In genomic region chr2:165193178-165193777, GRCh38 we compare ENCODE assay signal across 9 cellular contexts. TPM values are rescaled to one million over a fixed set of nuclear protein-coding genes. Genes with fewer than 3 reads are reported as not detected.
A peak's percentile ranks its signal among the peaks of the same experiment; 100 is the strongest.
DNase-seq lines count a peak whose midpoint lies in the region; ATAC-seq and TF ChIP-seq lines count a peak whose summit lies in the region.
"Had no signal": no experiment of that assay in that cellular context is flagged by ENCODE, and none has a peak within 500 bp of the region (broad histone marks: within the 10 kb centered on the region; RNA-seq: fewer than 3 reads in every experiment).

No MANE protein-coding gene starts in this region.

- H3K9me3 Mint-ChIP-seq in stimulated activated effector memory CD8-positive, alpha-beta T cell treated with anti-CD3 and anti-CD28 coated beads, Interleukin-12 subunit alpha, Interleukin-12 subunit beta, amount 100 ng/mL, for 72 hours = peaks cover 2% of the 10 kb centered on the region

- H3K4me3 Mint-ChIP-seq in T-helper 17 cell = no peak overlapping the region
- H3K4me3 Mint-ChIP-seq in stimulated activated effector memory CD8-positive, alpha-beta T cell treated with anti-CD3 and anti-CD28 coated beads, Interleukin-12 subunit alpha, Interleukin-12 subunit beta, amount 100 ng/mL, for 72 hours = no peak overlapping the region

- no peaks in the 10 kb centered on the region for H3K9me3 ChIP-seq in T-helper 17 cell (ENCODE audit: control insufficient read depth, low read length, poor library complexity, severe bottlenecking)

- no peak overlapping the region for H3K27ac Mint-ChIP-seq in T-helper 17 cell
- H3K27ac Mint-ChIP-seq in stimulated activated effector memory CD8-positive, alpha-beta T cell treated with anti-CD3 and anti-CD28 coated beads, Interleukin-12 subunit alpha, Interleukin-12 subunit beta, amount 100 ng/mL, for 72 hours = no peak overlapping the region

- H3K36me3 Mint-ChIP-seq in T-helper 17 cell (ENCODE audit: low read depth) = no peaks in the 10 kb centered on the region
- no peaks in the 10 kb centered on the region for H3K36me3 Mint-ChIP-seq in stimulated activated effector memory CD8-positive, alpha-beta T cell treated with anti-CD3 and anti-CD28 coated beads, Interleukin-12 subunit alpha, Interleukin-12 subunit beta, amount 100 ng/mL, for 72 hours

- no peaks in the 10 kb centered on the region for H3K4me1 Mint-ChIP-seq in T-helper 17 cell
- no peaks in the 10 kb centered on the region for H3K4me1 Mint-ChIP-seq in stimulated activated effector memory CD8-positive, alpha-beta T cell treated with anti-CD3 and anti-CD28 coated beads, Interleukin-12 subunit alpha, Interleukin-12 subunit beta, amount 100 ng/mL, for 72 hours

- DNase-seq in NCI-H526 treated with DMSO at 0.1 percent for 48 hours (lab: John Stamatoyannopoulos, UW) (peak; percentile 97), T-helper 17 cell (no peak), GOT3 (lab: John Stamatoyannopoulos, UW) (no peak)
- DNase-seq in stimulated activated effector memory CD8-positive, alpha-beta T cell treated with anti-CD3 and anti-CD28 coated beads, Interleukin-12 subunit alpha, Interleukin-12 subunit beta, amount 100 ng/mL, for 72 hours (ENCODE audit: low spot score in 2 of 2) = no peak

- no peaks in the 10 kb centered on the region for H3K27me3 Mint-ChIP-seq in T-helper 17 cell

- peak; percentile 97 for ATAC-seq in GM18502 (IDR thresholded peaks at IDR 0.05; ENCODE audit: poor library complexity, unreplicated experiment)
- peak; percentile 98 for ATAC-seq in GM21526 (IDR thresholded peaks at IDR 0.05; ENCODE audit: low FRiP score, unreplicated experiment)
- peak; percentile 98 for ATAC-seq in HG03196 (IDR thresholded peaks at IDR 0.05; ENCODE audit: unreplicated experiment)
- no peak for ATAC-seq in T-helper 17 cell
- ATAC-seq in stimulated activated effector memory CD8-positive, alpha-beta T cell treated with anti-CD3 and anti-CD28 coated beads, Interleukin-12 subunit alpha, Interleukin-12 subunit beta, amount 100 ng/mL, for 72 hours = no peak
- no peak for ATAC-seq in SK-N-SH treated with all-trans-retinoic acid at 6 μM for 48 hours

TF ChIP-seq in SK-N-SH treated with all-trans-retinoic acid at 6 μM for 48 hours, 23 proteins besides CTCF, POLR2A, EP300 and RAD21:
- TF ChIP-seq OSR1 (CRISPR knock-in tag; IDR thresholded peaks at IDR 0.05) = no peak
- TF ChIP-seq ZNF8 (CRISPR knock-in tag; IDR thresholded peaks at IDR 0.05) = no peak
- no peak for TF ChIP-seq TOX (CRISPR knock-in tag; IDR thresholded peaks at IDR 0.05; ENCODE audit: borderline replicate concordance)
- TF ChIP-seq TSHZ2 (CRISPR knock-in tag; IDR thresholded peaks at IDR 0.05) = no peak
- no peak for TF ChIP-seq ZFP30 (CRISPR knock-in tag; IDR thresholded peaks at IDR 0.05)
- TF ChIP-seq CSDC2 (CRISPR knock-in tag; IDR thresholded peaks at IDR 0.05) = no peak
- TF ChIP-seq SNAI2 (CRISPR knock-in tag; IDR thresholded peaks at IDR 0.05) = no peak
- TF ChIP-seq ISL1 (CRISPR knock-in tag; IDR thresholded peaks at IDR 0.05) = no peak
- no peak for TF ChIP-seq RARB (CRISPR knock-in tag; IDR thresholded peaks at IDR 0.05)
- TF ChIP-seq GLIS3 (CRISPR knock-in tag; IDR thresholded peaks at IDR 0.05) = no peak
- TF ChIP-seq ZC3H10 (CRISPR knock-in tag; IDR thresholded peaks at IDR 0.05) = no peak
- TF ChIP-seq ZFP3 (CRISPR knock-in tag; IDR thresholded peaks at IDR 0.05) = no peak
- TF ChIP-seq CREB5 (CRISPR knock-in tag; IDR thresholded peaks at IDR 0.05; ENCODE audit: low read depth) = no peak
- TF ChIP-seq POU6F1 (CRISPR knock-in tag; IDR thresholded peaks at IDR 0.05; ENCODE audit: borderline replicate concordance, low read depth) = no peak

RNA-seq across cellular contexts. Expression of gene SCN3A, which starts 10.6 kb away (rescaled TPM):
- total RNA-seq in T-helper 17 cell = under 1 TPM in 1 of 2 donors, not detected in 1; 0.42 TPM
- total RNA-seq: osteocyte had no signal

RNA-seq across cellular contexts. Expression of gene SCN2A, which starts 45.9 kb away (rescaled TPM):
- under 1 TPM in 1 of 2 donors, not detected in 1; 0.07 TPM for total RNA-seq in T-helper 17 cell

Comparison
In these comparisons a context has a peak if more than half of its experiments do, and no peak if none do; other contexts are left out.
1. ATAC-seq: peak in GM18502 (single experiment), GM21526 (single experiment) and HG03196 (single experiment); none in T-helper 17 cell (single experiment), stimulated activated effector memory CD8-positive, alpha-beta T cell treated with anti-CD3 and anti-CD28 coated beads, Interleukin-12 subunit alpha, Interleukin-12 subunit beta, amount 100 ng/mL, for 72 hours (single experiment) and SK-N-SH treated with all-trans-retinoic acid at 6 μM for 48 hours (single experiment).